In the genomic region with DNA sequence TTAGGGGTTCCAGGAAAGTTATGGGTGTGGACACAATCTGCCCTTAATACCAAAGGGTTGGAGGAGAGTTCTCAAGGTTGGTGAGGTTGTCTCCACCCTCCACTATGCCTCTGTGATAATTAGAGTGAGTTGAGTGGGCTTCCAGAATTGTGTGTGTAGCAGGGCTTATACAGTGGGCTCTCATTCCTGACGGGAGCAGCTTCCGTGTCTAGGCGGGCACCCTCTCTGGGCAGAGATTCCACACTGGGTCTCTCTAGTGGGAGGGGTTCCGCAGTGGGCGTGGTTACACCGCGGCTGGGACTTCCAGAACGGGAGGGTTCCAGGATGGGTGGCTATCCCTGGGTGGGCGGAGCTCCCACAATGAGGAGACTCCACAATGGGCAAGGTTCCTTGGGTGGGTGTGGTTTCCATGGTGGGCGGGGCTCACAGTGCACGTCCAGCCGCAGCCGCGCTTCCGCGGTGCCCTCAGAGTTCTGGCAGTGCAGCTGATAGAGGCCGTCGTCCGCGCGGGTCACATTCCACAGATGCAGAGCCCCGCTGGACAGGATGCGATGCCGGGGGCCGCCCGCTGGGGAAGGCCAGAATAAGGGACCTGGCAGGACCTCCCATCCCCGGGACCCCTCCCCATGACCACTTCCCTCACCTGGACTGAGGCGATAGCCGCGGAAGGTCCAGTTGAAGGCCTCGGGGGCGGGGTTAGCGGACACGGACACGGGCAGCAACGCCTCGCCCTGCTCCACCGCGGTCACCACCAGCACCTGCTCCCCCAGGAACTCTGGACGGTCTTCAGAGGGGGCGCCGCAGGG, we compare ENCODE assay signal across 1 cellular context.
TF ChIP-seq lines count a peak whose summit lies in the region.

No MANE protein-coding gene starts in this region.

TF ChIP-seq in K562, 482 proteins besides CTCF, POLR2A, EP300 and RAD21 (continued from another document):
- TF ChIP-seq, protein P1, sequence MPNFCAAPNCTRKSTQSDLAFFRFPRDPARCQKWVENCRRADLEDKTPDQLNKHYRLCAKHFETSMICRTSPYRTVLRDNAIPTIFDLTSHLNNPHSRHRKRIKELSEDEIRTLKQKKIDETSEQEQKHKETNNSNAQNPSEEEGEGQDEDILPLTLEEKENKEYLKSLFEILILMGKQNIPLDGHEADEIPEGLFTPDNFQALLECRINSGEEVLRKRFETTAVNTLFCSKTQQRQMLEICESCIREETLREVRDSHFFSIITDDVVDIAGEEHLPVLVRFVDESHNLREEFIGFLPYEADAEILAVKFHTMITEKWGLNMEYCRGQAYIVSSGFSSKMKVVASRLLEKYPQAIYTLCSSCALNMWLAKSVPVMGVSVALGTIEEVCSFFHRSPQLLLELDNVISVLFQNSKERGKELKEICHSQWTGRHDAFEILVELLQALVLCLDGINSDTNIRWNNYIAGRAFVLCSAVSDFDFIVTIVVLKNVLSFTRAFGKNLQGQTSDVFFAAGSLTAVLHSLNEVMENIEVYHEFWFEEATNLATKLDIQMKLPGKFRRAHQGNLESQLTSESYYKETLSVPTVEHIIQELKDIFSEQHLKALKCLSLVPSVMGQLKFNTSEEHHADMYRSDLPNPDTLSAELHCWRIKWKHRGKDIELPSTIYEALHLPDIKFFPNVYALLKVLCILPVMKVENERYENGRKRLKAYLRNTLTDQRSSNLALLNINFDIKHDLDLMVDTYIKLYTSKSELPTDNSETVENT (CRISPR knock-in tag; IDR thresholded peaks at IDR 0.05) = no peak
- TF ChIP-seq CHD2 (IDR thresholded peaks at IDR 0.05; ENCODE audit: low read depth, low read length) = no peak
- no peak for TF ChIP-seq U2AF1 (optimal IDR thresholded peaks at IDR 0.05; ENCODE audit: low read depth, low read length)
- no peak for TF ChIP-seq RHOXF2B (CRISPR knock-in tag; conservative IDR thresholded peaks at IDR 0.05)
- TF ChIP-seq PRPF4 (IDR thresholded peaks at IDR 0.05; ENCODE audit: insufficient read depth, low read depth, low read length, poor library complexity, severe bottlenecking) = no peak
- no peak for TF ChIP-seq SMARCA5 (IDR thresholded peaks at IDR 0.05)
- TF ChIP-seq ZNF431 (CRISPR knock-in tag; IDR thresholded peaks at IDR 0.05) = no peak
- TF ChIP-seq ZNF668 (CRISPR knock-in tag; IDR thresholded peaks at IDR 0.05) = no peak
- no peak for TF ChIP-seq NFYB (IDR thresholded peaks at IDR 0.05; ENCODE audit: extremely low read depth, insufficient read length)
- no peak for TF ChIP-seq HDGF (IDR thresholded peaks at IDR 0.05)
- no peak for TF ChIP-seq SMARCA4 (IDR thresholded peaks at IDR 0.05)
- TF ChIP-seq GABPB1 (CRISPR knock-in tag; IDR thresholded peaks at IDR 0.05) = no peak
- TF ChIP-seq ILK (tag; IDR thresholded peaks at IDR 0.05; ENCODE audit: borderline replicate concordance, low read depth) = no peak
- no peak for TF ChIP-seq HLTF (IDR thresholded peaks at IDR 0.05)
- no peak for TF ChIP-seq ZNF3 (CRISPR knock-in tag; IDR thresholded peaks at IDR 0.05)
- no peak for TF ChIP-seq CBFA2T3 (IDR thresholded peaks at IDR 0.05)
- TF ChIP-seq, protein P2, sequence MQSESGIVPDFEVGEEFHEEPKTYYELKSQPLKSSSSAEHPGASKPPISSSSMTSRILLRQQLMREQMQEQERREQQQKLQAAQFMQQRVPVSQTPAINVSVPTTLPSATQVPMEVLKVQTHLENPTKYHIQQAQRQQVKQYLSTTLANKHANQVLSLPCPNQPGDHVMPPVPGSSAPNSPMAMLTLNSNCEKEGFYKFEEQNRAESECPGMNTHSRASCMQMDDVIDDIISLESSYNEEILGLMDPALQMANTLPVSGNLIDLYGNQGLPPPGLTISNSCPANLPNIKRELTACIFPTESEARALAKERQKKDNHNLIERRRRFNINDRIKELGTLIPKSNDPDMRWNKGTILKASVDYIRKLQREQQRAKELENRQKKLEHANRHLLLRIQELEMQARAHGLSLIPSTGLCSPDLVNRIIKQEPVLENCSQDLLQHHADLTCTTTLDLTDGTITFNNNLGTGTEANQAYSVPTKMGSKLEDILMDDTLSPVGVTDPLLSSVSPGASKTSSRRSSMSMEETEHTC (IDR thresholded peaks at IDR 0.05) = no peak
- no peak for TF ChIP-seq RBM39 (optimal IDR thresholded peaks at IDR 0.05; ENCODE audit: low read depth, low read length)
- TF ChIP-seq, protein P3, sequence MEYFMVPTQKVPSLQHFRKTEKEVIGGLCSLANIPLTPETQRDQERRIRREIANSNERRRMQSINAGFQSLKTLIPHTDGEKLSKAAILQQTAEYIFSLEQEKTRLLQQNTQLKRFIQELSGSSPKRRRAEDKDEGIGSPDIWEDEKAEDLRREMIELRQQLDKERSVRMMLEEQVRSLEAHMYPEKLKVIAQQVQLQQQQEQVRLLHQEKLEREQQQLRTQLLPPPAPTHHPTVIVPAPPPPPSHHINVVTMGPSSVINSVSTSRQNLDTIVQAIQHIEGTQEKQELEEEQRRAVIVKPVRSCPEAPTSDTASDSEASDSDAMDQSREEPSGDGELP (CRISPR knock-in tag; IDR thresholded peaks at IDR 0.05; ENCODE audit: borderline replicate concordance) = peak; percentile 74
- TF ChIP-seq FOXA1 (IDR thresholded peaks at IDR 0.05; ENCODE audit: borderline replicate concordance) = no peak
- TF ChIP-seq, protein P4, sequence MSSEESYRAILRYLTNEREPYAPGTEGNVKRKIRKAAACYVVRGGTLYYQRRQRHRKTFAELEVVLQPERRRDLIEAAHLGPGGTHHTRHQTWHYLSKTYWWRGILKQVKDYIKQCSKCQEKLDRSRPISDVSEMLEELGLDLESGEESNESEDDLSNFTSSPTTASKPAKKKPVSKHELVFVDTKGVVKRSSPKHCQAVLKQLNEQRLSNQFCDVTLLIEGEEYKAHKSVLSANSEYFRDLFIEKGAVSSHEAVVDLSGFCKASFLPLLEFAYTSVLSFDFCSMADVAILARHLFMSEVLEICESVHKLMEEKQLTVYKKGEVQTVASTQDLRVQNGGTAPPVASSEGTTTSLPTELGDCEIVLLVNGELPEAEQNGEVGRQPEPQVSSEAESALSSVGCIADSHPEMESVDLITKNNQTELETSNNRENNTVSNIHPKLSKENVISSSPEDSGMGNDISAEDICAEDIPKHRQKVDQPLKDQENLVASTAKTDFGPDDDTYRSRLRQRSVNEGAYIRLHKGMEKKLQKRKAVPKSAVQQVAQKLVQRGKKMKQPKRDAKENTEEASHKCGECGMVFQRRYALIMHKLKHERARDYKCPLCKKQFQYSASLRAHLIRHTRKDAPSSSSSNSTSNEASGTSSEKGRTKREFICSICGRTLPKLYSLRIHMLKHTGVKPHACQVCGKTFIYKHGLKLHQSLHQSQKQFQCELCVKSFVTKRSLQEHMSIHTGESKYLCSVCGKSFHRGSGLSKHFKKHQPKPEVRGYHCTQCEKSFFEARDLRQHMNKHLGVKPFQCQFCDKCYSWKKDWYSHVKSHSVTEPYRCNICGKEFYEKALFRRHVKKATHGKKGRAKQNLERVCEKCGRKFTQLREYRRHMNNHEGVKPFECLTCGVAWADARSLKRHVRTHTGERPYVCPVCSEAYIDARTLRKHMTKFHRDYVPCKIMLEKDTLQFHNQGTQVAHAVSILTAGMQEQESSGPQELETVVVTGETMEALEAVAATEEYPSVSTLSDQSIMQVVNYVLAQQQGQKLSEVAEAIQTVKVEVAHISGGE (CRISPR knock-in tag; IDR thresholded peaks at IDR 0.05) = no peak
- no peak for TF ChIP-seq ZFPM2 (CRISPR knock-in tag; IDR thresholded peaks at IDR 0.05)
- TF ChIP-seq, protein P5, sequence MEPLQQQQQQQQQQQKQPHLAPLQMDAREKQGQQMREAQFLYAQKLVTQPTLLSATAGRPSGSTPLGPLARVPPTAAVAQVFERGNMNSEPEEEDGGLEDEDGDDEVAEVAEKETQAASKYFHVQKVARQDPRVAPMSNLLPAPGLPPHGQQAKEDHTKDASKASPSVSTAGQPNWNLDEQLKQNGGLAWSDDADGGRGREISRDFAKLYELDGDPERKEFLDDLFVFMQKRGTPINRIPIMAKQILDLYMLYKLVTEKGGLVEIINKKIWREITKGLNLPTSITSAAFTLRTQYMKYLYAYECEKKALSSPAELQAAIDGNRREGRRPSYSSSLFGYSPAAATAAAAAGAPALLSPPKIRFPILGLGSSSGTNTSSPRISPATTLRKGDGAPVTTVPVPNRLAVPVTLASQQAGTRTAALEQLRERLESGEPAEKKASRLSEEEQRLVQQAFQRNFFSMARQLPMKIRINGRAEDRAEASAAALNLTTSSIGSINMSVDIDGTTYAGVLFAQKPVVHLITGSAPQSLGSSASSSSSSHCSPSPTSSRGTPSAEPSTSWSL (CRISPR knock-in tag; IDR thresholded peaks at IDR 0.05; ENCODE audit: borderline replicate concordance) = no peak
- no peak for TF ChIP-seq SMARCB1 (IDR thresholded peaks at IDR 0.05; ENCODE audit: insufficient read length, low read depth)
- peak; percentile 49 to 53; a peak in 3 of 4 replicates for TF ChIP-seq NRF1 (conservative IDR thresholded peaks at IDR 0.05 in 1 of 2, IDR thresholded peaks at IDR 0.05 in 1 of 2)
- TF ChIP-seq, protein P6, sequence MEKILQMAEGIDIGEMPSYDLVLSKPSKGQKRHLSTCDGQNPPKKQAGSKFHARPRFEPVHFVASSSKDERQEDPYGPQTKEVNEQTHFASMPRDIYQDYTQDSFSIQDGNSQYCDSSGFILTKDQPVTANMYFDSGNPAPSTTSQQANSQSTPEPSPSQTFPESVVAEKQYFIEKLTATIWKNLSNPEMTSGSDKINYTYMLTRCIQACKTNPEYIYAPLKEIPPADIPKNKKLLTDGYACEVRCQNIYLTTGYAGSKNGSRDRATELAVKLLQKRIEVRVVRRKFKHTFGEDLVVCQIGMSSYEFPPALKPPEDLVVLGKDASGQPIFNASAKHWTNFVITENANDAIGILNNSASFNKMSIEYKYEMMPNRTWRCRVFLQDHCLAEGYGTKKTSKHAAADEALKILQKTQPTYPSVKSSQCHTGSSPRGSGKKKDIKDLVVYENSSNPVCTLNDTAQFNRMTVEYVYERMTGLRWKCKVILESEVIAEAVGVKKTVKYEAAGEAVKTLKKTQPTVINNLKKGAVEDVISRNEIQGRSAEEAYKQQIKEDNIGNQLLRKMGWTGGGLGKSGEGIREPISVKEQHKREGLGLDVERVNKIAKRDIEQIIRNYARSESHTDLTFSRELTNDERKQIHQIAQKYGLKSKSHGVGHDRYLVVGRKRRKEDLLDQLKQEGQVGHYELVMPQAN (IDR thresholded peaks at IDR 0.05; ENCODE audit: borderline replicate concordance) = no peak
- TF ChIP-seq TFAM (CRISPR knock-in tag; conservative IDR thresholded peaks at IDR 0.05) = no peak
- no peak for TF ChIP-seq RBM34 (IDR thresholded peaks at IDR 0.05; ENCODE audit: borderline replicate concordance, insufficient read depth, low read length)
- peak; percentile 60 for TF ChIP-seq CXXC5 (CRISPR knock-in tag; IDR thresholded peaks at IDR 0.05)
- no peak for TF ChIP-seq TCF3 (CRISPR knock-in tag; IDR thresholded peaks at IDR 0.05)
- TF ChIP-seq, protein P7, sequence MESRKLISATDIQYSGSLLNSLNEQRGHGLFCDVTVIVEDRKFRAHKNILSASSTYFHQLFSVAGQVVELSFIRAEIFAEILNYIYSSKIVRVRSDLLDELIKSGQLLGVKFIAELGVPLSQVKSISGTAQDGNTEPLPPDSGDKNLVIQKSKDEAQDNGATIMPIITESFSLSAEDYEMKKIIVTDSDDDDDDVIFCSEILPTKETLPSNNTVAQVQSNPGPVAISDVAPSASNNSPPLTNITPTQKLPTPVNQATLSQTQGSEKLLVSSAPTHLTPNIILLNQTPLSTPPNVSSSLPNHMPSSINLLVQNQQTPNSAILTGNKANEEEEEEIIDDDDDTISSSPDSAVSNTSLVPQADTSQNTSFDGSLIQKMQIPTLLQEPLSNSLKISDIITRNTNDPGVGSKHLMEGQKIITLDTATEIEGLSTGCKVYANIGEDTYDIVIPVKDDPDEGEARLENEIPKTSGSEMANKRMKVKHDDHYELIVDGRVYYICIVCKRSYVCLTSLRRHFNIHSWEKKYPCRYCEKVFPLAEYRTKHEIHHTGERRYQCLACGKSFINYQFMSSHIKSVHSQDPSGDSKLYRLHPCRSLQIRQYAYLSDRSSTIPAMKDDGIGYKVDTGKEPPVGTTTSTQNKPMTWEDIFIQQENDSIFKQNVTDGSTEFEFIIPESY (CRISPR knock-in tag; IDR thresholded peaks at IDR 0.05) = no peak
- TF ChIP-seq FOXJ2 (tag; IDR thresholded peaks at IDR 0.05) = no peak
- TF ChIP-seq, protein P8, sequence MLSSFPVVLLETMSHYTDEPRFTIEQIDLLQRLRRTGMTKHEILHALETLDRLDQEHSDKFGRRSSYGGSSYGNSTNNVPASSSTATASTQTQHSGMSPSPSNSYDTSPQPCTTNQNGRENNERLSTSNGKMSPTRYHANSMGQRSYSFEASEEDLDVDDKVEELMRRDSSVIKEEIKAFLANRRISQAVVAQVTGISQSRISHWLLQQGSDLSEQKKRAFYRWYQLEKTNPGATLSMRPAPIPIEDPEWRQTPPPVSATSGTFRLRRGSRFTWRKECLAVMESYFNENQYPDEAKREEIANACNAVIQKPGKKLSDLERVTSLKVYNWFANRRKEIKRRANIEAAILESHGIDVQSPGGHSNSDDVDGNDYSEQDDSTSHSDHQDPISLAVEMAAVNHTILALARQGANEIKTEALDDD (IDR thresholded peaks at IDR 0.05) = no peak
- TF ChIP-seq KLF10 (CRISPR knock-in tag; IDR thresholded peaks at IDR 0.05) = no peak
- TF ChIP-seq, protein P9, sequence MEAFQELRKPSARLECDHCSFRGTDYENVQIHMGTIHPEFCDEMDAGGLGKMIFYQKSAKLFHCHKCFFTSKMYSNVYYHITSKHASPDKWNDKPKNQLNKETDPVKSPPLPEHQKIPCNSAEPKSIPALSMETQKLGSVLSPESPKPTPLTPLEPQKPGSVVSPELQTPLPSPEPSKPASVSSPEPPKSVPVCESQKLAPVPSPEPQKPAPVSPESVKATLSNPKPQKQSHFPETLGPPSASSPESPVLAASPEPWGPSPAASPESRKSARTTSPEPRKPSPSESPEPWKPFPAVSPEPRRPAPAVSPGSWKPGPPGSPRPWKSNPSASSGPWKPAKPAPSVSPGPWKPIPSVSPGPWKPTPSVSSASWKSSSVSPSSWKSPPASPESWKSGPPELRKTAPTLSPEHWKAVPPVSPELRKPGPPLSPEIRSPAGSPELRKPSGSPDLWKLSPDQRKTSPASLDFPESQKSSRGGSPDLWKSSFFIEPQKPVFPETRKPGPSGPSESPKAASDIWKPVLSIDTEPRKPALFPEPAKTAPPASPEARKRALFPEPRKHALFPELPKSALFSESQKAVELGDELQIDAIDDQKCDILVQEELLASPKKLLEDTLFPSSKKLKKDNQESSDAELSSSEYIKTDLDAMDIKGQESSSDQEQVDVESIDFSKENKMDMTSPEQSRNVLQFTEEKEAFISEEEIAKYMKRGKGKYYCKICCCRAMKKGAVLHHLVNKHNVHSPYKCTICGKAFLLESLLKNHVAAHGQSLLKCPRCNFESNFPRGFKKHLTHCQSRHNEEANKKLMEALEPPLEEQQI (IDR thresholded peaks at IDR 0.05) = no peak
- no peak for TF ChIP-seq ZZZ3 (IDR thresholded peaks at IDR 0.05)
- peak; percentile 57 for TF ChIP-seq RBFOX2 (IDR thresholded peaks at IDR 0.05; ENCODE audit: low read depth, low read length)
- 0 out of 2 replicates have a peak, but pooled peaks have one; percentile 43 for TF ChIP-seq CTBP1 (IDR thresholded peaks at IDR 0.05; ENCODE audit: borderline replicate concordance)
